In genomic region chr15:77187751-77188464, GRCh38 we compare ENCODE assay signal across 8 cellular contexts.
DNase-seq lines count a peak whose midpoint lies in the region; ATAC-seq and TF ChIP-seq lines count a peak whose summit lies in the region.

No MANE protein-coding gene starts in this region.

- no peak overlapping the region for H3K4me3 ChIP-seq in hepatocyte
- no peak overlapping the region for H3K4me3 ChIP-seq in stomach

- H3K4me2 ChIP-seq in hepatocyte = no peak overlapping the region

- intact Hi-C loops in stomach (cut with DNase I; ENCODE audit: low total_unique reads) = no loop called here

- no peaks in the 10 kb centered on the region for H3K79me2 ChIP-seq in hepatocyte

- no peaks in the 10 kb centered on the region for H3K27me3 ChIP-seq in hepatocyte
- H3K27me3 ChIP-seq in stomach = no peaks in the 10 kb centered on the region

- TF ChIP-seq EP300 in stomach (IDR thresholded peaks at IDR 0.05) = no peak

- peaks cover 5% of the 10 kb centered on the region for H3K4me1 Mint-ChIP-seq in activated T-helper 17 cell treated with anti-CD3 and anti-CD28 coated beads, Interleukin-2, amount 50 U/mL, for 72 hours
- peaks cover 8% of the 10 kb centered on the region; the same call in 1 of the 2 replicates for H3K4me1 Mint-ChIP-seq in WTC11

- peak overlapping the region; percentile 71 for H3K27ac Mint-ChIP-seq in activated T-helper 17 cell treated with anti-CD3 and anti-CD28 coated beads, Interleukin-2, amount 50 U/mL, for 72 hours
- H3K27ac Mint-ChIP-seq in WTC11 = no peak overlapping the region

- POLR2A ChIA-PET in GM10248 (lab: Yijun Ruan, JAX) = no interaction called here
- POLR2A ChIA-PET in WTC11 (lab: Charles Lee) = no interaction called here

- DNase-seq in GM10248 (ENCODE audit: extremely low spot score) = peak; percentile 38
- DNase-seq in hepatocyte (ENCODE audit: low spot score) = no peak
- no peak for DNase-seq in stomach
- DNase-seq in WTC11 (ENCODE audit: low spot score) = no peak
- no peak for DNase-seq in DMS153 treated with DMSO at 0.1 percent for 48 hours (lab: John Stamatoyannopoulos, UW; ENCODE audit: unreplicated experiment)

- ATAC-seq in HG03442 (IDR thresholded peaks at IDR 0.05; ENCODE audit: unreplicated experiment) (peak; percentile 49), HG03439 (IDR thresholded peaks at IDR 0.05; ENCODE audit: unreplicated experiment) (no peak), WTC11 (no peak)
- peak; percentile 82 for ATAC-seq in activated T-helper 17 cell treated with anti-CD3 and anti-CD28 coated beads, Interleukin-2, amount 50 U/mL, for 72 hours (replicated peaks)

- H3K36me3 ChIP-seq in hepatocyte (replicated peaks; ENCODE audit: insufficient read depth, low read depth) (no peaks in the 10 kb centered on the region), stomach (no peaks in the 10 kb centered on the region)

- WGBS in hepatocyte (ENCODE audit: low lambda C conversion rate, missing lambda C conversion rate) = 75% methylated on average over 4 of the region's 4 CpGs
- WGBS in stomach, 5 donors = 57 to 70% (median 64%) methylated on average over 4 of the region's 4 CpGs

- H2AFZ ChIP-seq in hepatocyte = no peak overlapping the region

- no peaks in the 10 kb centered on the region for H3K9me3 Mint-ChIP-seq in activated T-helper 17 cell treated with anti-CD3 and anti-CD28 coated beads, Interleukin-2, amount 50 U/mL, for 72 hours
- no peaks in the 10 kb centered on the region for H3K9me3 Mint-ChIP-seq in WTC11

- H3K4me3 Mint-ChIP-seq in activated T-helper 17 cell treated with anti-CD3 and anti-CD28 coated beads, Interleukin-2, amount 50 U/mL, for 72 hours = peak overlapping the region; percentile 50
- no peak overlapping the region for H3K4me3 Mint-ChIP-seq in WTC11

- TF ChIP-seq CTCF in GM10248 (IDR thresholded peaks at IDR 0.05; ENCODE audit: control extremely low read depth, extremely low read depth, low read depth, missing control alignments) (no peak), hepatocyte (IDR thresholded peaks at IDR 0.05; ENCODE audit: poor library complexity) (no peak), stomach (IDR thresholded peaks at IDR 0.05) (no peak), WTC11 (IDR thresholded peaks at IDR 0.05) (no peak)

- no peaks in the 10 kb centered on the region for H3K36me3 Mint-ChIP-seq in activated T-helper 17 cell treated with anti-CD3 and anti-CD28 coated beads, Interleukin-2, amount 50 U/mL, for 72 hours (ENCODE audit: low read depth)
- no peaks in the 10 kb centered on the region for H3K36me3 Mint-ChIP-seq in WTC11

- CTCF ChIA-PET in GM10248 (lab: Yijun Ruan, JAX) = interaction anchor here (1.0 to 19.3 kb wide), 17 partner anchors 8 to 354 kb away, joined by 3 to 268 read pairs (median 6); partner anchors contain the start of gene HMG20A
- CTCF ChIA-PET in WTC11 (lab: Charles Lee) = interaction anchor here (0.7 to 6.1 kb wide), 11 partner anchors 69 to 443 kb away, joined by 3 to 110 read pairs (median 5); no protein-coding TSS in a partner anchor

- peak overlapping the region; percentile 12 for H3K27ac ChIP-seq in hepatocyte
- H3K27ac ChIP-seq in stomach = peak overlapping the region in 4 of 5 donors; percentile 21 to 77 (median 52)

- no peak for TF ChIP-seq POLR2A in stomach (IDR thresholded peaks at IDR 0.05)

- no peaks in the 10 kb centered on the region for H4K20me1 ChIP-seq in hepatocyte (ENCODE audit: insufficient read depth, poor library complexity, severe bottlenecking)

- H3K27me3 Mint-ChIP-seq in activated T-helper 17 cell treated with anti-CD3 and anti-CD28 coated beads, Interleukin-2, amount 50 U/mL, for 72 hours = no peaks in the 10 kb centered on the region
- H3K27me3 Mint-ChIP-seq in WTC11 (ENCODE audit: low read depth) = no peaks in the 10 kb centered on the region

- H3K4me1 ChIP-seq in hepatocyte (ENCODE audit: insufficient read depth) = peaks cover 18% of the 10 kb centered on the region
- peaks cover 4 to 40% (median 23%) of the 10 kb centered on the region in 4 donors for H3K4me1 ChIP-seq in stomach

- H3K9me3 ChIP-seq in hepatocyte (ENCODE audit: low read depth) (no peaks in the 10 kb centered on the region), stomach (no peaks in the 10 kb centered on the region)

- H3K9me2 ChIP-seq in hepatocyte (replicated peaks; ENCODE audit: insufficient read depth) = no peaks in the 10 kb centered on the region

TF ChIP-seq in WTC11, 78 proteins besides CTCF, POLR2A, EP300 and RAD21:
- TF ChIP-seq CREB1 (CRISPR knock-in tag; IDR thresholded peaks at IDR 0.05) = no peak
- no peak for TF ChIP-seq MYBL2 (CRISPR knock-in tag; IDR thresholded peaks at IDR 0.05)
- no peak for TF ChIP-seq EMX1 (CRISPR knock-in tag; IDR thresholded peaks at IDR 0.05)
- no peak for TF ChIP-seq USF2 (CRISPR knock-in tag; IDR thresholded peaks at IDR 0.05)
- TF ChIP-seq CDX4 (CRISPR knock-in tag; IDR thresholded peaks at IDR 0.05; ENCODE audit: borderline replicate concordance) = no peak
- TF ChIP-seq ATF2 (CRISPR knock-in tag; IDR thresholded peaks at IDR 0.05; ENCODE audit: borderline replicate concordance, low read depth) = no peak
- TF ChIP-seq ZNF671 (CRISPR knock-in tag; IDR thresholded peaks at IDR 0.05) = no peak
- no peak for TF ChIP-seq IRF1 (CRISPR knock-in tag; IDR thresholded peaks at IDR 0.05)
- no peak for TF ChIP-seq ZNF232 (CRISPR knock-in tag; IDR thresholded peaks at IDR 0.05)
- TF ChIP-seq IRF2 (CRISPR knock-in tag; IDR thresholded peaks at IDR 0.05; ENCODE audit: borderline replicate concordance, low read depth) = no peak
- TF ChIP-seq ZNF263 (CRISPR knock-in tag; IDR thresholded peaks at IDR 0.05; ENCODE audit: low read depth) = no peak
- no peak for TF ChIP-seq ATF3 (CRISPR knock-in tag; conservative IDR thresholded peaks at IDR 0.05)
- TF ChIP-seq GABPB1 (CRISPR knock-in tag; IDR thresholded peaks at IDR 0.05) = no peak

Comparison
In these comparisons a context has a peak if more than half of its experiments do, and no peak if none do; other contexts are left out.
1. ATAC-seq: peak in HG03442 (single experiment) and activated T-helper 17 cell treated with anti-CD3 and anti-CD28 coated beads, Interleukin-2, amount 50 U/mL, for 72 hours (single experiment); none in HG03439 (single experiment) and WTC11 (single experiment).